In the genomic region with DNA sequence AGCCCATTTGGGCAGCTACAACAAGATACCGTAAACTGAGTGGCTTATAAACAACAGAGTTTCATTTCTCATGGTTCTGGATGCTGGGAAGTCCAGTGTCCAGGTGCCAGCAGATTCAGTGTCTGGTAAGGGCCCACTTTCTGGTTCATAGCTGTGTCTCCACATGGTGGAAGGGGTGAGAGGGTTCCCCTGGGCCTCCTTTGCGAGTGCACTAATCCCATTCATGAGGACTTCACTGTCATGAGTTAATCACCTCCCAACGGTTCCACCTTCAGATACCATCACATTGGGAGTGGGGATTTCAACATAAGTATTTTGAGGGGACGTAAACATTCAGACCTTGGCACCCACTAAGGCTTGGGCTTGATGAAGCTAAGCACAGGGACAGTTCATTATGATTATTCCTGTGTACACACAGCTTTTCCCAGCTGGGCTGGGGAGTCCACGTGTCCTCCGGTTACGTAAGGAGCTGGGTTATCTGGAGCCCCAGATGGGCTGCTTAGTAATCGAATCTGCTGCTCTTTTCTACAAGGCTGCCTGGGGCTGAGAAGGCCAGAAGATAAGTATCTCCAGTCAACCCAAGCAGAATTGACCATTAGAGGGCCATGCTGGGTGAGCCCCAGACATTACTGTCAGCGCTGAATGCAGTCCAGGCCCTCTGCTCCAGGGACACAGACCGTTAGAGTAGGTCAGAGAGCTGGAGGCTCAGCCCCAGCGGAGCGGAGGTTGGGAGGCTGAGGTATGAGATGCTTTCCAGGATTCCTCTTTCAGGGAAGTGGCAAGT, we compare ENCODE assay signal across 9 cellular contexts. TPM values are rescaled to one million over a fixed set of nuclear protein-coding genes. Genes with fewer than 3 reads are reported as not detected.
A peak's percentile ranks its signal among the peaks of the same experiment; 100 is the strongest.
DNase-seq lines count a peak whose midpoint lies in the region; ATAC-seq and TF ChIP-seq lines count a peak whose summit lies in the region.
"Had no signal": no experiment of that assay in that cellular context is flagged by ENCODE, and none has a peak within 500 bp of the region (broad histone marks: within the 10 kb centered on the region; RNA-seq: fewer than 3 reads in every experiment).

No MANE protein-coding gene starts in this region.

- CTCF ChIA-PET in PC-9 (lab: Charles Lee), result interaction anchor here (0.6 kb wide), 1 partner anchor 90 kb away, joined by 3 read pairs; no protein-coding TSS in a partner anchor

- no peaks in the 10 kb centered on the region for H3K9me3 ChIP-seq in right cardiac atrium (ENCODE audit: control insufficient read depth, low read length)
- no peaks in the 10 kb centered on the region for H3K9me3 ChIP-seq in PC-9 (ENCODE audit: insufficient read depth, low read depth)

- H3K36me3 ChIP-seq in PC-9 (ENCODE audit: low read depth), result 0 out of 2 replicates have a peak, but pooled peaks cover 4% of the 10 kb centered on the region

- H3K27me3 ChIP-seq in right cardiac atrium (ENCODE audit: control insufficient read depth, insufficient read depth) (no peaks in the 10 kb centered on the region), PC-9 (ENCODE audit: insufficient read depth, low read depth) (no peaks in the 10 kb centered on the region)

- no peak for TF ChIP-seq CTCF in PC-9 (conservative IDR thresholded peaks at IDR 0.05)

- H3K4me3 ChIP-seq in right cardiac atrium (ENCODE audit: low read length) (no peak overlapping the region), PC-9 (no peak overlapping the region)

- peak overlapping the region; percentile 55 for H3K27ac ChIP-seq in right cardiac atrium (ENCODE audit: low read length)
- H3K27ac ChIP-seq in PC-9, result no peak overlapping the region

- no peak overlapping the region for H2AFZ ChIP-seq in PC-9

- intact Hi-C loops in right cardiac atrium (cut with DNase I) (loop anchor here in 1 of 4 donors (5.0 kb wide), 1 partner anchor 43 kb away; the partner anchor contains the start of gene EPAS1), sciatic nerve (cut with DNase I) (loop anchor here (5.0 kb wide), 1 partner anchor 43 kb away; the partner anchor contains the start of gene EPAS1), PC-9 (cut with micrococcal nuclease; ENCODE audit: unreplicated experiment) (no loop called here)

- peak; percentile 44 to 67 for ATAC-seq in right cardiac atrium
- peak; percentile 14 for ATAC-seq in sciatic nerve
- no peak for ATAC-seq in HG03432 (IDR thresholded peaks at IDR 0.05; ENCODE audit: unreplicated experiment)
- no peak for ATAC-seq in GM19455 (IDR thresholded peaks at IDR 0.05; ENCODE audit: unreplicated experiment)
- ATAC-seq in HG02571 (IDR thresholded peaks at IDR 0.05; ENCODE audit: unreplicated experiment), result no peak

- POLR2A ChIA-PET in PC-9 (lab: Charles Lee; ENCODE audit: unreplicated experiment), result no interaction called here

- WGBS in right cardiac atrium, result 45% methylated on average over 12 of the region's 12 CpGs

- H3F3A ChIP-seq in PC-9 (ENCODE audit: insufficient read depth, low read depth), result peaks cover 25% of the 10 kb centered on the region; the same call in 1 of the 2 replicates

- DNase-seq in EL (peak; percentile 36), amniotic epithelial cell (ENCODE audit: low read depth) (peak; percentile 86), right cardiac atrium (peak; percentile 60 to 80 (median 79)), sciatic nerve (ENCODE audit: low spot score) (no peak), PC-9 (no peak)
- DNase-seq: T-helper 9 cell had no signal

- H3K9me2 ChIP-seq in PC-9 (ENCODE audit: insufficient read depth), result no peaks in the 10 kb centered on the region

- H4K20me1 ChIP-seq in PC-9 (ENCODE audit: insufficient read depth), result peaks cover 95% of the 10 kb centered on the region

- H3K4me1 ChIP-seq in right cardiac atrium (ENCODE audit: control insufficient read depth, insufficient read depth, low read length) (peaks cover 58% of the 10 kb centered on the region), PC-9 (replicated peaks; ENCODE audit: insufficient read depth) (peaks cover 23% of the 10 kb centered on the region)

- H3K4me2 ChIP-seq in PC-9, result no peak overlapping the region

- peaks cover 100% of the 10 kb centered on the region for H3K79me2 ChIP-seq in PC-9 (ENCODE audit: low read depth)

- BruUV-seq in PC-9 (replicated peaks; lab: Mats Ljungman, UMichigan), result no TSS peak

RNA-seq across cellular contexts. Expression of gene EPAS1, which starts 42.7 kb away (rescaled TPM):
- total RNA-seq in right cardiac atrium (100 to 1,000 TPM; 210 to 340 (median 268) TPM), sciatic nerve (270 TPM), PC-9 (2021) (127 and 163 TPM in 2 replicates)
- 149 TPM for polyA plus RNA-seq in right cardiac atrium

Comparison
In these comparisons a context has a peak if more than half of its experiments do, and no peak if none do; other contexts are left out.
1. DNase-seq: peak in EL (single experiment), amniotic epithelial cell (single experiment) and right cardiac atrium (3 of 3); none in sciatic nerve (single experiment) and PC-9 (0 of 2).
2. ATAC-seq: peak in right cardiac atrium (2 of 2) and sciatic nerve (single experiment); none in HG03432 (single experiment), GM19455 (single experiment) and HG02571 (single experiment).